Comparison of ENCODE assay signal across 8 cellular contexts in the genomic region with DNA sequence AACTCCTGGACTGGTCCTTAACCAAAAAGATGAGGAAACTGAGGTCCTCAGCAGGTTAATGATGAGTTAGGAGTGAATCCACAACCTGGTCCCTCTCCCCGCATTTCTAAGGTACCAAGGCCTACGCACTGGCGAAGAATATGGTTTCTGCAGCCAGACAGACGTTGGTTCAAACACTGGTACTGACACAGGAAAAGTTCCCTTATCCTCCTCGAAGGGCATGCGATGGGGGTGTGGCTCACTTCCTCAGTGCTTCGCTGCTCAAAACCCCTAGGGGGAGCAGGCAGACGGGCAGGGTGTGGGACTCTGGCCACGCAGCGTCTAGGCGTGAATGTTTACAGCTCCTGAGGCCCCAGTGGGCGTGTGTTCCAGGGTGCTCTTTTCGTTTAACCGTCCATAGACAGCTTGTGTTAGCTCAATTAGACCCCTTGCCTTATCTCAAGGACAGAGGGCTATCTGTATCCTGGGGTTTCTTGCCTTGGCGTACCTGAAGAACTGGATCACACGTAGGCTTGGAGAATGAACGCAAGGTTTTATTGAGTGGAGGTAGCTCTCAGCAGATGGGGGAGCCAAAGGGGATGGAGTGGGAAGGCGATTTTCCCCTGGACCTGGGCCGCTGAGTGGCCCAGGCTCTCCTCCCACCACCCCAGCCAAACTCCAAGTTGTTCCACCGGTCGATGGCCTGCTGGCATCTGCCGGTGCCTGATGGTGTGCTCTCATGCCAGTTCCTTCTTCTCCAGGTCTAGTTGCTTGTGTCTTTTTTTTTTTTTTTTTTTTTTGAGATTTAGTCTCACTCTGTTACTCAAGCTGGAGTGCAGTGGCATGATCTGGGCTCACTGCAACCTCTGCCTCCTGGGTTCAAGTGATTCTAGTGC. TPM values are rescaled to one million over a fixed set of nuclear protein-coding genes. Genes with fewer than 3 reads are reported as not detected.
DNase-seq lines count a peak whose midpoint lies in the region; ATAC-seq and TF ChIP-seq lines count a peak whose summit lies in the region.

No MANE protein-coding gene starts in this region.

- WGBS in spleen, 5 donors = 36 to 46% (median 44%) methylated on average over 22 of the region's 22 CpGs

- H3K27me3 ChIP-seq in cardiac muscle cell (no peaks in the 10 kb centered on the region), spleen (replicated peaks in 1 of 7) (no peaks in the 10 kb centered on the region)

- intact Hi-C loops in spleen (cut with DNase I; ENCODE audit: low total_unique reads) = no loop called here

- no peaks in the 10 kb centered on the region for H3K4me1 ChIP-seq in cardiac muscle cell (ENCODE audit: low read depth)
- peaks cover 0 to 58% (median 46%) of the 10 kb centered on the region in 6 donors for H3K4me1 ChIP-seq in spleen

- TF ChIP-seq POLR2A in spleen (IDR thresholded peaks at IDR 0.05) = no peak

- H3K36me3 ChIP-seq in cardiac muscle cell = no peaks in the 10 kb centered on the region
- H3K36me3 ChIP-seq in spleen = no peaks in the 10 kb centered on the region

- peak; percentile 76 for TF ChIP-seq CTCF in cardiac muscle cell (IDR thresholded peaks at IDR 0.05; ENCODE audit: low read depth, low read length)
- peak; percentile 55 to 90 (median 79) for TF ChIP-seq CTCF in spleen (IDR thresholded peaks at IDR 0.05 in 8 of 11, conservative IDR thresholded peaks at IDR 0.05 in 3 of 11)

- no peak overlapping the region for H3K27ac ChIP-seq in cardiac muscle cell
- peak overlapping the region in 1 of 8 donors; percentile 48 for H3K27ac ChIP-seq in spleen

- ATAC-seq in HG03378 (IDR thresholded peaks at IDR 0.05; ENCODE audit: unreplicated experiment) = peak; percentile 68
- no peak for ATAC-seq in GM18519 (IDR thresholded peaks at IDR 0.05; ENCODE audit: low FRiP score, unreplicated experiment)

- H3K9me3 ChIP-seq in cardiac muscle cell (ENCODE audit: low read depth) (no peaks in the 10 kb centered on the region), spleen (no peaks in the 10 kb centered on the region)

- H3K4me3 ChIP-seq in cardiac muscle cell (no peak overlapping the region), spleen (no peak overlapping the region)

- DNase-seq in NCI-H524 (lab: John Stamatoyannopoulos, UW) (peak; percentile 22 to 32), NCI-H524 treated with DMSO at 0.1 percent for 48 hours (lab: John Stamatoyannopoulos, UW) (no peak), SHP77 (lab: John Stamatoyannopoulos, UW) (peak; percentile 70 to 75), cardiac muscle cell (ENCODE audit: low read depth in 1 of 2, low spot score in 1 of 2) (peak; percentile 54 to 73), spleen (peak; percentile 92)
- DNase-seq in activated T-helper 9 cell treated with anti-CD3 and anti-CD28 coated beads, Interleukin-2, amount 50 U/mL, for 16 hours (ENCODE audit: low read depth) = peak; percentile 67

RNA-seq across cellular contexts. Expression of a gene that starts 31.8 kb away (rescaled TPM):
- 28.3 and 29.4 TPM in 2 replicates for total RNA-seq in cardiac muscle cell
- 19.4 and 22.7 TPM in 2 replicates for polyA plus RNA-seq in cardiac muscle cell
- total RNA-seq in spleen = 10 to 100 TPM; 60.3 to 84.9 (median 73.5) TPM
- polyA plus RNA-seq in spleen = 10 to 100 TPM; 20.5 to 42.1 (median 25.0) TPM
